In genomic region chr14:55864890-55865655, GRCh38 we compare ENCODE assay signal across 1 cellular context.
TF ChIP-seq lines count a peak whose summit lies in the region.

No MANE protein-coding gene starts in this region.

TF ChIP-seq in K562, 482 proteins besides CTCF, POLR2A, EP300 and RAD21:
- no peak for TF ChIP-seq TCF15 (CRISPR knock-in tag; IDR thresholded peaks at IDR 0.05)
- peak; percentile 34; the same call in 1 of the 2 replicates for TF ChIP-seq SMC3 (conservative IDR thresholded peaks at IDR 0.05; ENCODE audit: insufficient read depth, low read depth, low read length)
- no peak for TF ChIP-seq ZNF408 (CRISPR knock-in tag; IDR thresholded peaks at IDR 0.05; ENCODE audit: low read depth)
- no peak for TF ChIP-seq HOMEZ (CRISPR knock-in tag; IDR thresholded peaks at IDR 0.05)
- TF ChIP-seq POLR2B (IDR thresholded peaks at IDR 0.05; ENCODE audit: low read depth, partially characterized antibody) = no peak
- no peak for TF ChIP-seq ZNF551 (CRISPR knock-in tag; IDR thresholded peaks at IDR 0.05)
- TF ChIP-seq DEAF1 (CRISPR knock-in tag; IDR thresholded peaks at IDR 0.05) = peak; percentile 37; the same call in 1 of the 2 replicates
